15 cellular contexts compared by ENCODE assay signal in the genomic region with DNA sequence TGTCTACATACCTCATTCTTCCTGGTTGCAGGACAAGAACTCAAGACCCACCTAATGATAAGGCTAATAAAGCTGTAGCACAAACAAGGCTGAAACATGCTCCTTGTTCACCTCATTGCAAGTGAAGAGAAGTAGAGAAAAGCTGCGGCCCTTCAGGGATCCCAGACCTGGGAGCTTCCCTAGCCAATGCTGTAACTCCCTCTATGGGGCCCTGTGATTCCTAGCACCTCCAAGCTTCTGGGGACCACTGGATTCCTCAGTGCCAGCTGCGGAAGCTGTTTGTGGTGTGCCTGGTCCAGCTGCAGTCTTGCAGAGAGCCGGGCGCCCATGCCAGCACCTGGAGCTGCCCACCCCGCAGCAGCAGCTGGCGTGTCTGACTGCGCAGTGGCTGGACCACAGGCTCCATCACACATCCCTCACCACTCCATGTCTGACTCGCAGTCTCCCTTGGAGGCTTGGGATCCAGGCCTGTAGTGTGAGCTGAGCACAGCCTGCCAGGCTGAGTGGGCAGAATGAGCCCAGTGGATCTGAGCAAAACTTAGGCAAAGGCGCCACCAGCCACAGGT.
DNase-seq lines count a peak whose midpoint lies in the region; ATAC-seq and TF ChIP-seq lines count a peak whose summit lies in the region.
"Had no signal": no experiment of that assay in that cellular context is flagged by ENCODE, and none has a peak within 500 bp of the region (broad histone marks: within the 10 kb centered on the region; RNA-seq: fewer than 3 reads in every experiment).

No MANE protein-coding gene starts in this region.

- H2BK12ac ChIP-seq in mesenchymal stem cell (ENCODE audit: low read length in 2 of 2), result no peak overlapping the region

- H3K4me1 ChIP-seq in right cardiac atrium (ENCODE audit: control insufficient read depth, insufficient read depth, low read length) (no peaks in the 10 kb centered on the region), mesenchymal stem cell (ENCODE audit: control insufficient read depth, insufficient read depth, low read depth, low read length) (no peaks in the 10 kb centered on the region), upper lobe of right lung (no peaks in the 10 kb centered on the region)
- H3K4me1 ChIP-seq: BLaER1 treated with 17β-estradiol and CSF1 and Interleukin-3, amounts not matched to agents 10 nM and 100 nM had no signal

- no peaks in the 10 kb centered on the region for H3K36me3 ChIP-seq in mesenchymal stem cell (ENCODE audit: control insufficient read depth in 1 of 2, insufficient read depth in 2 of 2, low read depth in 1 of 2, low read length in 2 of 2)
- no peaks in the 10 kb centered on the region for H3K36me3 ChIP-seq in upper lobe of right lung
- H3K36me3 ChIP-seq in WERI-Rb-1, result no peaks in the 10 kb centered on the region
- H3K36me3 ChIP-seq: BLaER1 treated with 17β-estradiol and CSF1 and Interleukin-3, amounts not matched to agents 10 nM and 100 nM had no signal

- no peak overlapping the region for H2BK120ac ChIP-seq in mesenchymal stem cell (ENCODE audit: low read depth, low read length)

- H3K27ac ChIP-seq in right cardiac atrium (ENCODE audit: low read length) (no peak overlapping the region), mesenchymal stem cell (ENCODE audit: low read length, poor library complexity, severe bottlenecking) (no peak overlapping the region), upper lobe of right lung (no peak overlapping the region), WERI-Rb-1 (no peak overlapping the region)
- H3K27ac ChIP-seq: BLaER1 treated with 17β-estradiol and CSF1 and Interleukin-3, amounts not matched to agents 10 nM and 100 nM had no signal

- TF ChIP-seq CTCF in WTC11 (IDR thresholded peaks at IDR 0.05), result no peak
- no peak for TF ChIP-seq CTCF in upper lobe of right lung (IDR thresholded peaks at IDR 0.05)
- TF ChIP-seq CTCF in WERI-Rb-1 (IDR thresholded peaks at IDR 0.05; ENCODE audit: low read depth, low read length), result no peak

- no peak overlapping the region for H3K27ac Mint-ChIP-seq in WTC11
- H3K27ac Mint-ChIP-seq: CD4-positive, alpha-beta T cell; HFFc6 had no signal

- H3K27me3 ChIP-seq in right cardiac atrium (ENCODE audit: control insufficient read depth, insufficient read depth) (no peaks in the 10 kb centered on the region), mesenchymal stem cell (ENCODE audit: control insufficient read depth in 1 of 2, insufficient read depth in 1 of 2, low read length in 2 of 2) (no peaks in the 10 kb centered on the region), upper lobe of right lung (no peaks in the 10 kb centered on the region), WERI-Rb-1 (ENCODE audit: insufficient read depth, low read depth, severe bottlenecking) (no peaks in the 10 kb centered on the region)
- H3K27me3 ChIP-seq: BLaER1 treated with 17β-estradiol and CSF1 and Interleukin-3, amounts not matched to agents 10 nM and 100 nM had no signal

- peak overlapping the region in 1 of 2 experiments; percentile 4 for H3K14ac ChIP-seq in mesenchymal stem cell (ENCODE audit: low read length in 2 of 2)

- ATAC-seq in right cardiac atrium (no peak), left cardiac atrium (no peak), WTC11 (peak; percentile 30), upper lobe of right lung (peak; percentile 21)
- ATAC-seq: GM12878 had no signal

- intact Hi-C loops in right cardiac atrium (cut with DNase I), result no loop called here
- intact Hi-C loops in left cardiac atrium (cut with DNase I), result no loop called here
- intact Hi-C loops in upper lobe of right lung (cut with DNase I), result no loop called here

- H2AK5ac ChIP-seq in mesenchymal stem cell (ENCODE audit: low read length, severe bottlenecking), result no peak overlapping the region

- H3K18ac ChIP-seq in mesenchymal stem cell (ENCODE audit: low read depth in 1 of 2, low read length in 2 of 2), result no peak overlapping the region

- H3K9me3 Mint-ChIP-seq in WTC11, result peaks cover 13% of the 10 kb centered on the region
- H3K9me3 Mint-ChIP-seq: CD4-positive, alpha-beta T cell; HFFc6 had no signal

- H3K9me3 ChIP-seq in right cardiac atrium (ENCODE audit: control insufficient read depth, low read length), result no peaks in the 10 kb centered on the region
- H3K9me3 ChIP-seq in mesenchymal stem cell (ENCODE audit: control insufficient read depth, low read length), result no peaks in the 10 kb centered on the region
- H3K9me3 ChIP-seq in upper lobe of right lung, result no peaks in the 10 kb centered on the region
- H3K9me3 ChIP-seq in WERI-Rb-1 (ENCODE audit: severe bottlenecking), result no peaks in the 10 kb centered on the region

- no peak overlapping the region for H2AFZ ChIP-seq in mesenchymal stem cell (ENCODE audit: low read depth, low read length)

- CTCF ChIA-PET in WTC11 (lab: Charles Lee), result interaction anchor here (0.9 to 1.2 kb wide), 2 partner anchors 41 to 166 kb away, joined by 3 read pairs; no protein-coding TSS in a partner anchor

- H3K4ac ChIP-seq in mesenchymal stem cell (ENCODE audit: low read depth in 1 of 2, low read length in 2 of 2), result no peak overlapping the region

- H3K23ac ChIP-seq in mesenchymal stem cell (ENCODE audit: low read length in 2 of 2), result no peak overlapping the region

- no peak overlapping the region for H2BK5ac ChIP-seq in mesenchymal stem cell (ENCODE audit: low read depth, low read length, poor library complexity, severe bottlenecking)

- no peak overlapping the region for H4K8ac ChIP-seq in mesenchymal stem cell (ENCODE audit: low read length)

- 0 out of 2 replicates have a peak, but pooled peaks cover 2% of the 10 kb centered on the region for H3K27me3 Mint-ChIP-seq in WTC11 (ENCODE audit: low read depth)
- H3K27me3 Mint-ChIP-seq: CD4-positive, alpha-beta T cell had no signal

- peaks cover 16% of the 10 kb centered on the region for H3K4me1 Mint-ChIP-seq in WTC11

- H3K4me3 Mint-ChIP-seq in WTC11, result no peak overlapping the region
- H3K4me3 Mint-ChIP-seq: CD4-positive, alpha-beta T cell; HFFc6 had no signal

- H3K9ac ChIP-seq in mesenchymal stem cell (ENCODE audit: low read length), result no peak overlapping the region
- H3K9ac ChIP-seq: BLaER1 treated with 17β-estradiol and CSF1 and Interleukin-3, amounts not matched to agents 10 nM and 100 nM had no signal

- peaks cover 17% of the 10 kb centered on the region for H3K36me3 Mint-ChIP-seq in WTC11

- H4K91ac ChIP-seq in mesenchymal stem cell (ENCODE audit: low read length), result peak overlapping the region; percentile 52

- no peak overlapping the region for H3K4me3 ChIP-seq in right cardiac atrium (ENCODE audit: low read length)
- no peak overlapping the region for H3K4me3 ChIP-seq in mesenchymal stem cell (ENCODE audit: insufficient read depth in 1 of 2, low read depth in 1 of 2, low read length in 2 of 2)
- H3K4me3 ChIP-seq in upper lobe of right lung, result no peak overlapping the region
- no peak overlapping the region for H3K4me3 ChIP-seq in WERI-Rb-1 (ENCODE audit: low read depth, low read length)
- H3K4me3 ChIP-seq: BLaER1 treated with 17β-estradiol and CSF1 and Interleukin-3, amounts not matched to agents 10 nM and 100 nM; GM12878 had no signal

- no peak overlapping the region for H3K4me2 ChIP-seq in mesenchymal stem cell (ENCODE audit: low read length, poor library complexity, severe bottlenecking)
- H3K4me2 ChIP-seq: BLaER1 treated with 17β-estradiol and CSF1 and Interleukin-3, amounts not matched to agents 10 nM and 100 nM had no signal

- POLR2A ChIA-PET in WTC11 (lab: Charles Lee), result no interaction called here

- no peaks in the 10 kb centered on the region for H3K79me1 ChIP-seq in mesenchymal stem cell (replicated peaks; ENCODE audit: low read length, poor library complexity, severe bottlenecking)

- H2BK15ac ChIP-seq in mesenchymal stem cell (ENCODE audit: low read depth, poor library complexity, severe bottlenecking), result no peak overlapping the region

- WGBS in right cardiac atrium, result 98% methylated on average over 9 of the region's 9 CpGs
- WGBS in mesenchymal stem cell, result 94% methylated on average over 9 of the region's 9 CpGs

- DNase-seq in right cardiac atrium, result peak in 2 of 3 donors; percentile 23
- no peak for DNase-seq in left cardiac atrium
- DNase-seq in WTC11 (ENCODE audit: low spot score), result no peak
- DNase-seq in mesenchymal stem cell, result no peak
- DNase-seq in upper lobe of right lung, result no peak
- no peak for DNase-seq in hepatic stellate cell (ENCODE audit: low spot score)
- no peak for DNase-seq in WERI-Rb-1
- DNase-seq: 8988T; Calu3; CD4-positive, alpha-beta T cell; DMS79; HCEC 1CT; HFFc6 had no signal

TF ChIP-seq in WTC11, 78 proteins besides CTCF, POLR2A, EP300 and RAD21 (continues in another document):
- TF ChIP-seq OVOL2 (CRISPR knock-in tag; IDR thresholded peaks at IDR 0.05; ENCODE audit: borderline replicate concordance) (no peak), NFYB (CRISPR knock-in tag; conservative IDR thresholded peaks at IDR 0.05; ENCODE audit: low read depth) (no peak), NR1H2 (CRISPR knock-in tag; IDR thresholded peaks at IDR 0.05) (no peak), CREB1 (CRISPR knock-in tag; IDR thresholded peaks at IDR 0.05) (no peak)
- TF ChIP-seq, protein P1, sequence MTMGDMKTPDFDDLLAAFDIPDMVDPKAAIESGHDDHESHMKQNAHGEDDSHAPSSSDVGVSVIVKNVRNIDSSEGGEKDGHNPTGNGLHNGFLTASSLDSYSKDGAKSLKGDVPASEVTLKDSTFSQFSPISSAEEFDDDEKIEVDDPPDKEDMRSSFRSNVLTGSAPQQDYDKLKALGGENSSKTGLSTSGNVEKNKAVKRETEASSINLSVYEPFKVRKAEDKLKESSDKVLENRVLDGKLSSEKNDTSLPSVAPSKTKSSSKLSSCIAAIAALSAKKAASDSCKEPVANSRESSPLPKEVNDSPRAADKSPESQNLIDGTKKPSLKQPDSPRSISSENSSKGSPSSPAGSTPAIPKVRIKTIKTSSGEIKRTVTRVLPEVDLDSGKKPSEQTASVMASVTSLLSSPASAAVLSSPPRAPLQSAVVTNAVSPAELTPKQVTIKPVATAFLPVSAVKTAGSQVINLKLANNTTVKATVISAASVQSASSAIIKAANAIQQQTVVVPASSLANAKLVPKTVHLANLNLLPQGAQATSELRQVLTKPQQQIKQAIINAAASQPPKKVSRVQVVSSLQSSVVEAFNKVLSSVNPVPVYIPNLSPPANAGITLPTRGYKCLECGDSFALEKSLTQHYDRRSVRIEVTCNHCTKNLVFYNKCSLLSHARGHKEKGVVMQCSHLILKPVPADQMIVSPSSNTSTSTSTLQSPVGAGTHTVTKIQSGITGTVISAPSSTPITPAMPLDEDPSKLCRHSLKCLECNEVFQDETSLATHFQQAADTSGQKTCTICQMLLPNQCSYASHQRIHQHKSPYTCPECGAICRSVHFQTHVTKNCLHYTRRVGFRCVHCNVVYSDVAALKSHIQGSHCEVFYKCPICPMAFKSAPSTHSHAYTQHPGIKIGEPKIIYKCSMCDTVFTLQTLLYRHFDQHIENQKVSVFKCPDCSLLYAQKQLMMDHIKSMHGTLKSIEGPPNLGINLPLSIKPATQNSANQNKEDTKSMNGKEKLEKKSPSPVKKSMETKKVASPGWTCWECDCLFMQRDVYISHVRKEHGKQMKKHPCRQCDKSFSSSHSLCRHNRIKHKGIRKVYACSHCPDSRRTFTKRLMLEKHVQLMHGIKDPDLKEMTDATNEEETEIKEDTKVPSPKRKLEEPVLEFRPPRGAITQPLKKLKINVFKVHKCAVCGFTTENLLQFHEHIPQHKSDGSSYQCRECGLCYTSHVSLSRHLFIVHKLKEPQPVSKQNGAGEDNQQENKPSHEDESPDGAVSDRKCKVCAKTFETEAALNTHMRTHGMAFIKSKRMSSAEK (CRISPR knock-in tag; IDR thresholded peaks at IDR 0.05; ENCODE audit: borderline replicate concordance), result no peak

Comparison
In these comparisons a context has a peak if more than half of its experiments do, and no peak if none do; other contexts are left out.
1. DNase-seq: peak in right cardiac atrium (2 of 3); none in left cardiac atrium (single experiment), WTC11 (single experiment), mesenchymal stem cell (single experiment), upper lobe of right lung (single experiment), hepatic stellate cell (single experiment) and WERI-Rb-1 (single experiment).
2. ATAC-seq: peak in WTC11 (single experiment) and upper lobe of right lung (single experiment); none in right cardiac atrium (0 of 2) and left cardiac atrium (0 of 2).